8 cellular contexts compared by ENCODE assay signal in the genomic region with DNA sequence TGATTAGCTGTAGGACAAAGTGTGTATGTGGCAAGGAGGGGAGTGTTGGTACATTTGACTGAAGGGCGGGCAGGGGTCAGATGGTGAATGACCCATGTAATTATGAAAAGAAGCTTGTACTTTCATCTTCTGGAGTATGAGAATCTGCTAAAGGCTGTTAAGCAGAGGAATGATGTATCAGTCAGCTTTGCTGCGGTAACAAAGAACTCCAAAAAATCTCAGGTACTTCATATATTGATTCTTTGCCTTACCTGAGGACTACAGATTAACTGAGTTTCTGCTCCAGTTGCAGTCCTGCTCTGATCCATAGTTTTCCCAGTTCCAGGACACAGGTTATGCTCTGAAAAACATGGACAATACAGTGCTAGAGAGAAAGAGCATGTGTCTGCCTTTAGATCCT.
"Had no signal": no experiment of that assay in that cellular context is flagged by ENCODE, and none has a peak within 500 bp of the region (broad histone marks: within the 10 kb centered on the region; RNA-seq: fewer than 3 reads in every experiment).

No MANE protein-coding gene starts in this region.

- FAIRE-seq: G401.6, GM12878, GM12891, GM12892, GM18507, GM19239 had no signal

- DNase-seq: GDM1, GF-D8 had no signal

- H3K4me3 ChIP-seq: GM12878 had no signal

- ATAC-seq: GM12878 had no signal
